In genomic region chr11:64489831-64490441, GRCh38 we compare ENCODE assay signal across 8 cellular contexts.
DNase-seq lines count a peak whose midpoint lies in the region; ATAC-seq, FAIRE-seq and TF ChIP-seq lines count a peak whose summit lies in the region.

No MANE protein-coding gene starts in this region.

- H3K79me1 ChIP-seq in H9 (ENCODE audit: insufficient read depth, low read depth, low read length, poor library complexity, severe bottlenecking), result no peaks in the 10 kb centered on the region

- H3K9me3 ChIP-seq in H9 (ENCODE audit: control insufficient read depth, low read depth, low read length), result no peaks in the 10 kb centered on the region
- H3K9me3 ChIP-seq in OCI-LY1 (ENCODE audit: low read length), result no peaks in the 10 kb centered on the region
- H3K9me3 ChIP-seq in pancreas, result no peaks in the 10 kb centered on the region

- H3K23ac ChIP-seq in H9 (ENCODE audit: insufficient read length, low read depth, low read length), result no peak overlapping the region

- no peak overlapping the region for H4K5ac ChIP-seq in H9 (ENCODE audit: insufficient read length, low read depth, low read length)

- TF ChIP-seq CTCF in H9 (conservative IDR thresholded peaks at IDR 0.05) (peak; percentile 93), OCI-LY1 (IDR thresholded peaks at IDR 0.05; ENCODE audit: low read length) (peak; percentile 81), pancreas (IDR thresholded peaks at IDR 0.05) (peak; percentile 44 to 65 (median 52))

- no peak overlapping the region for H2BK20ac ChIP-seq in H9 (ENCODE audit: low read depth, low read length, poor library complexity, severe bottlenecking)

- H3K79me2 ChIP-seq in H9 (ENCODE audit: insufficient read depth, low read length), result no peaks in the 10 kb centered on the region
- no peaks in the 10 kb centered on the region for H3K79me2 ChIP-seq in OCI-LY1 (ENCODE audit: insufficient read depth, low read length)

- DNase-seq in AML-193 (lab: John Stamatoyannopoulos, UW), result peak; percentile 2 to 21
- peak; percentile 78 for DNase-seq in H9
- peak; percentile 11 for DNase-seq in activated T-helper 1 cell treated with Interleukin-2 at 50 U/mL for 16 hours (ENCODE audit: low read depth)
- peak; percentile 57 for DNase-seq in germinal center (ENCODE audit: low spot score)
- DNase-seq in pancreas, result peak in 5 of 6 donors; percentile 27 to 86 (median 50)

- no peak overlapping the region for H3K27ac ChIP-seq in H9 (ENCODE audit: insufficient read length, low read depth, low read length)
- H3K27ac ChIP-seq in OCI-LY1 (ENCODE audit: low read depth, low read length, poor library complexity, severe bottlenecking), result no peak overlapping the region
- H3K27ac ChIP-seq in pancreas, result no peak overlapping the region

- H3K9ac ChIP-seq in H9 (ENCODE audit: extremely low read depth, insufficient read length, low read length) (no peak overlapping the region), OCI-LY1 (ENCODE audit: low read length) (no peak overlapping the region)

- intact Hi-C loops in pancreas (cut with DNase I), result loop anchor here in 1 of 3 donors (10.0 kb wide), 1 partner anchor 165 kb away; no protein-coding TSS in a partner anchor

- no peak overlapping the region for H3K56ac ChIP-seq in H9 (ENCODE audit: insufficient read length, low read depth, low read length)

- H3K23me2 ChIP-seq in H9 (ENCODE audit: insufficient read length, low read depth, low read length, poor library complexity, severe bottlenecking), result no peaks in the 10 kb centered on the region

- H3K9me2 ChIP-seq in OCI-LY1 (ENCODE audit: low read depth, low read length), result no peaks in the 10 kb centered on the region

- H4K8ac ChIP-seq in H9 (replicated peaks; ENCODE audit: insufficient read length, low read depth, low read length), result no peak overlapping the region

- H2BK5ac ChIP-seq in H9 (ENCODE audit: insufficient read length, low read length), result no peak overlapping the region

- H3K27me3 ChIP-seq in H9 (ENCODE audit: insufficient read depth, low read length), result no peaks in the 10 kb centered on the region; the same call in 1 of the 2 replicates
- no peaks in the 10 kb centered on the region for H3K27me3 ChIP-seq in OCI-LY1 (ENCODE audit: insufficient read depth, low read length)
- peaks cover 0 to 6% (median 3%) of the 10 kb centered on the region in 4 donors for H3K27me3 ChIP-seq in pancreas

- no peak overlapping the region for H3K4me3 ChIP-seq in OCI-LY1 (ENCODE audit: low read depth, low read length, poor library complexity, severe bottlenecking)
- no peak overlapping the region for H3K4me3 ChIP-seq in pancreas

- no peak overlapping the region for H3K27ac Mint-ChIP-seq in H9

- H2AFZ ChIP-seq in H9 (ENCODE audit: low read length) (no peak overlapping the region), OCI-LY1 (ENCODE audit: low read length) (no peak overlapping the region)

- FAIRE-seq in pancreas (lab: Jason Lieb, UNC), result no peak

- no peak overlapping the region for H3K4ac ChIP-seq in H9 (ENCODE audit: low read depth, low read length)

- no peaks in the 10 kb centered on the region for H3K36me3 Mint-ChIP-seq in H9 (ENCODE audit: insufficient read depth in 1 of 3, low read depth in 3 of 3)

- no peak overlapping the region for H2BK120ac ChIP-seq in H9 (ENCODE audit: low read depth, low read length, poor library complexity, severe bottlenecking)

- no peak overlapping the region for H2AK5ac ChIP-seq in H9 (ENCODE audit: insufficient read length, low read length)

- H3K27me3 Mint-ChIP-seq in H9 (ENCODE audit: low read depth), result peaks cover 68% of the 10 kb centered on the region

- H2BK12ac ChIP-seq in H9 (ENCODE audit: insufficient read length, low read depth, low read length), result no peak overlapping the region

- H2BK15ac ChIP-seq in H9 (ENCODE audit: low read depth, low read length), result no peak overlapping the region

- H3K14ac ChIP-seq in H9 (ENCODE audit: insufficient read depth, low read length), result no peak overlapping the region

- H4K20me1 ChIP-seq in H9 (ENCODE audit: control insufficient read depth, insufficient read depth, insufficient read length), result no peaks in the 10 kb centered on the region
- no peaks in the 10 kb centered on the region for H4K20me1 ChIP-seq in OCI-LY1 (ENCODE audit: insufficient read depth, low read length)

- no peak overlapping the region for H4K91ac ChIP-seq in H9 (ENCODE audit: insufficient read length, low read depth, low read length)

- H3K4me2 ChIP-seq in H9 (ENCODE audit: insufficient read depth, insufficient read length, low read length) (peak overlapping the region; percentile 17), OCI-LY1 (ENCODE audit: low read length) (no peak overlapping the region)

- H3K4me3 Mint-ChIP-seq in H9, result no peak overlapping the region

- H3K36me3 ChIP-seq in OCI-LY1 (ENCODE audit: insufficient read depth, low read length) (no peaks in the 10 kb centered on the region), pancreas (no peaks in the 10 kb centered on the region)

- no peak overlapping the region for H3K18ac ChIP-seq in H9 (ENCODE audit: insufficient read length, low read depth, low read length)

- H3K4me1 Mint-ChIP-seq in H9, result peaks cover under 1 to 10% of the 10 kb centered on the region in 2 experiments

- H3K4me1 ChIP-seq in H9 (ENCODE audit: insufficient read depth, low read length), result no peaks in the 10 kb centered on the region
- no peaks in the 10 kb centered on the region for H3K4me1 ChIP-seq in OCI-LY1 (ENCODE audit: insufficient read depth, low read length, severe bottlenecking)
- no peaks in the 10 kb centered on the region for H3K4me1 ChIP-seq in pancreas

- H3K9me3 Mint-ChIP-seq in H9, result peaks cover 0 to 7% of the 10 kb centered on the region in 2 experiments; a peak in 2 of 5 replicates

- no peaks in the 10 kb centered on the region for H3F3A ChIP-seq in OCI-LY1 (ENCODE audit: insufficient read depth, low read length)

- WGBS in H9 (ENCODE audit: extremely low coverage, insufficient read length, low lambda C conversion rate), result no CpG with 5 or more reads among the region's 26 CpGs
- WGBS in pancreas, 2 donors, result 17 to 19% methylated on average over 25 to 26 of the region's 26 CpGs

- ATAC-seq in pancreas (peak; percentile 72 to 99 (median 90)), HG03520 (IDR thresholded peaks at IDR 0.05; ENCODE audit: unreplicated experiment) (no peak), GM18870 (IDR thresholded peaks at IDR 0.05; ENCODE audit: unreplicated experiment) (no peak)

- H3T11ph ChIP-seq in H9 (ENCODE audit: low read length), result no peak overlapping the region

Comparison
In these comparisons a context has a peak if more than half of its experiments do, and no peak if none do; other contexts are left out.
1. DNase-seq: peak in every context shown above with its lines; median percentile 78 in H9; 57 in germinal center; 50 in pancreas; 12 in AML-193; 11 in activated T-helper 1 cell treated with Interleukin-2 at 50 U/mL for 16 hours.
2. ATAC-seq: peak in pancreas (4 of 4); none in HG03520 (single experiment) and GM18870 (single experiment).
3. Peak in every context shown above with its lines, with median percentiles within 50 percentile points of each other: CTCF ChIP-seq.